22 cellular contexts compared by ENCODE assay signal in the genomic region with DNA sequence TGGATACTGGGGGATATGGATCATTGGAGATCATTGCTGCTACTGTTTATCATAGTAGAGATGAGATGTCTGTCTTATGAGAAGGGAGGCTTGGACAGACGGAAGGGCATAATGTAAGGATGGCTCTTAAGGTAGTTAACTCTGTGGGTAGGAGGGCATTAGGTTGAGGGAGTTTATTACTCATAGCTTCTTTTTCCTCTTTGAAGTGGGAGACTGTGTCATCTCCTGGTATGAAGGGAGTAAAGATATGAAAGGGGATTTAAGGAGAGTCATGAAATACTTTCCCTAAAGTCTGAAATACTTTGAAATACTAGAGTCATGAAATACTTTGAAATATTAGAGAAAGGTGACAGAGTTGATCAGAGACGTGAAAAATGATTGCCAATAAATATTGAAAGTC.
"Had no signal": no experiment of that assay in that cellular context is flagged by ENCODE, and none has a peak within 500 bp of the region (broad histone marks: within the 10 kb centered on the region; RNA-seq: fewer than 3 reads in every experiment).

No MANE protein-coding gene starts in this region.

- ATAC-seq: effector memory CD8-positive, alpha-beta T cell; left lobe of liver; natural killer cell; sciatic nerve; stimulated activated memory B cell treated with anti-CD40 and anti-IgM and Interleukin-4, amounts not matched to agents 10 μg/mL and 1 μg/mL and 100 μg/mL, for 72 hours; upper lobe of right lung had no signal

- H3K27ac ChIP-seq: esophagus squamous epithelium, hepatocyte, ovary, spleen, testis, upper lobe of right lung had no signal

- H3K9me3 ChIP-seq: esophagus squamous epithelium, ovary, spleen, testis, upper lobe of right lung had no signal

- H3K4me2 ChIP-seq: hepatocyte had no signal

- H2AFZ ChIP-seq: hepatocyte had no signal

- H3K79me2 ChIP-seq: hepatocyte had no signal

- H3K36me3 ChIP-seq: esophagus squamous epithelium, ovary, spleen, upper lobe of right lung had no signal

- H3K9me3 Mint-ChIP-seq: stimulated activated memory B cell treated with anti-CD40 and anti-IgM and Interleukin-4, amounts not matched to agents 10 μg/mL and 1 μg/mL and 100 μg/mL, for 72 hours had no signal

- H3K4me1 Mint-ChIP-seq: natural killer cell; stimulated activated memory B cell treated with anti-CD40 and anti-IgM and Interleukin-4, amounts not matched to agents 10 μg/mL and 1 μg/mL and 100 μg/mL, for 72 hours had no signal

- H3K4me3 Mint-ChIP-seq: dendritic cell treated with granulocyte-macrophage colony-stimulating factor and Interleukin-4, amounts not matched to agents 40 ng/mL and 50 ng/mL, for 4 days; effector memory CD8-positive, alpha-beta T cell; natural killer cell; stimulated activated memory B cell treated with anti-CD40 and anti-IgM and Interleukin-4, amounts not matched to agents 10 μg/mL and 1 μg/mL and 100 μg/mL, for 72 hours; T-helper 1 cell treated with Interleukin-12 subunit alpha and Interleukin-12 subunit beta and Interleukin-4 antibody, amounts not matched to agents 30 μg/mL and 1 μg/mL, for 36 hours had no signal

- H3K27me3 ChIP-seq: esophagus squamous epithelium, hepatocyte, ovary, spleen, testis, upper lobe of right lung had no signal

- H3K4me1 ChIP-seq: esophagus squamous epithelium, spleen, testis, upper lobe of right lung had no signal

- FAIRE-seq: islet of Langerhans had no signal

- H3K36me3 Mint-ChIP-seq: stimulated activated memory B cell treated with anti-CD40 and anti-IgM and Interleukin-4, amounts not matched to agents 10 μg/mL and 1 μg/mL and 100 μg/mL, for 72 hours had no signal

- DNase-seq: activated CD4-positive, CD25-positive, alpha-beta regulatory T cell treated with anti-CD3 and anti-CD28 coated beads, Interleukin-2, amount 50 U/mL, for 72 hours; activated CD8-positive, alpha-beta memory T cell treated with anti-CD3 and anti-CD28 coated beads for 24 hours; activated CD8-positive, alpha-beta memory T cell treated with anti-CD3 and anti-CD28 coated beads, Interleukin-2, amount 50 U/mL, for 48 hours; activated effector memory CD4-positive, alpha-beta T cell treated with Interleukin-2 at 50 U/mL for 16 hours; activated naive CD4-positive, alpha-beta T cell treated with anti-CD3 and anti-CD28 coated beads, Interleukin-2, amount 50 U/mL, for 16 hours; activated T-cell treated with anti-CD3 and anti-CD28 coated beads, Interleukin-2, amount 50 U/mL, for 48 hours; effector memory CD8-positive, alpha-beta T cell; esophagus squamous epithelium; natural killer cell; ovary; spleen; stimulated activated CD4-positive, alpha-beta T cell treated with anti-CD3 and anti-CD28 coated beads, Interleukin-4, amount 100 ng/mL, for 4 hours; testis; upper lobe of right lung had no signal

- H3K4me3 ChIP-seq: esophagus squamous epithelium, hepatocyte, lung, ovary, spleen, testis, upper lobe of right lung had no signal

- H3K27ac Mint-ChIP-seq: dendritic cell treated with granulocyte-macrophage colony-stimulating factor and Interleukin-4, amounts not matched to agents 40 ng/mL and 50 ng/mL, for 4 days; effector memory CD8-positive, alpha-beta T cell; natural killer cell; stimulated activated memory B cell treated with anti-CD40 and anti-IgM and Interleukin-4, amounts not matched to agents 10 μg/mL and 1 μg/mL and 100 μg/mL, for 72 hours; T-helper 1 cell treated with Interleukin-12 subunit alpha and Interleukin-12 subunit beta and Interleukin-4 antibody, amounts not matched to agents 30 μg/mL and 1 μg/mL, for 36 hours had no signal

- H3K27me3 Mint-ChIP-seq: dendritic cell treated with granulocyte-macrophage colony-stimulating factor and Interleukin-4, amounts not matched to agents 40 ng/mL and 50 ng/mL, for 4 days; effector memory CD8-positive, alpha-beta T cell; stimulated activated memory B cell treated with anti-CD40 and anti-IgM and Interleukin-4, amounts not matched to agents 10 μg/mL and 1 μg/mL and 100 μg/mL, for 72 hours had no signal
